ENCODE assay signal across 21 cellular contexts in the genomic region with DNA sequence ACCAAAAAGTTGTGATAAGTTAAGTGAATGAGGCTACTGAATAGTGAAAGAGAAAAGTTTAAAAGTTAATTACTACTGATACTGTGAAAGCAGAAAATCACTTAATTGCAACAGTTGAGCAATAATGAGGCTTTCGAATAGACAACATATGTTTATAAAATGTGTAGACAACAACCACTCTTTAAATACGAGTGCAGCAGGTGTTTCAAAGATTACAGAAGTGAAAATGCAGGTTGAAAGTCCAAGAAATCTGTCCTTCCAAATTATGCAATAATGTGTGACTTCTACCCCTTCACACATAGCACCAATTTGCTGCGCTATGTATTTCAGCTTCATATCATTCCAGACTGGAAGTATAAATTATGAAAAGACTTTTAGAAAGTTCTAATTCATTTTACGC.
DNase-seq lines count a peak whose midpoint lies in the region; ATAC-seq and TF ChIP-seq lines count a peak whose summit lies in the region.
"Had no signal": no experiment of that assay in that cellular context is flagged by ENCODE, and none has a peak within 500 bp of the region (broad histone marks: within the 10 kb centered on the region; RNA-seq: fewer than 3 reads in every experiment).

No MANE protein-coding gene starts in this region.

- WGBS in heart left ventricle, 4 donors, result 84 to 87% (median 85%) methylated on average over 4 of the region's 4 CpGs

- DNase-seq in heart left ventricle (no peak), T-helper 9 cell (no peak), GM13977 (ENCODE audit: low spot score) (no peak)
- DNase-seq: Caco-2; CD4-positive, alpha-beta T cell; DMS 273 treated with DMSO at 0.1 percent for 48 hours; DND-41; NCI-H1105 treated with DMSO at 0.1 percent for 48 hours; NCI-H2029 treated with DMSO at 0.1 percent for 48 hours; NCI-H2171; NCI-H345; NCI-H524; NCI-H774; OCI-M1 had no signal

- TF ChIP-seq POLR2A in heart left ventricle (IDR thresholded peaks at IDR 0.05), result no peak

- H3K4me1 ChIP-seq in heart left ventricle, result no peaks in the 10 kb centered on the region
- H3K4me1 ChIP-seq: BLaER1, Caco-2, SJSA1 had no signal

- intact Hi-C loops in heart left ventricle (cut with DNase I), result loop anchor here in 1 of 10 donors (10.0 kb wide), 1 partner anchor 61 kb away; no protein-coding TSS in a partner anchor

- peak; percentile 64 for ATAC-seq in GM19023 (IDR thresholded peaks at IDR 0.05; ENCODE audit: unreplicated experiment)
- ATAC-seq in GM21786 (IDR thresholded peaks at IDR 0.05; ENCODE audit: unreplicated experiment), result peak; percentile 69
- peak; percentile 54 for ATAC-seq in HG03159 (IDR thresholded peaks at IDR 0.05; ENCODE audit: unreplicated experiment)
- no peak for ATAC-seq in GM21737 (IDR thresholded peaks at IDR 0.05; ENCODE audit: unreplicated experiment)
- ATAC-seq in heart left ventricle, result no peak
- ATAC-seq: HCT116 had no signal

- no peaks in the 10 kb centered on the region for H3K9me3 ChIP-seq in heart left ventricle
- H3K9me3 ChIP-seq: BLaER1, Caco-2, SJSA1 had no signal

- in situ Hi-C loops in GM13977 (cut with MboI; ENCODE audit: low pct_unique_long_range_greater_than_20kb, low sequenced_read_pairs, unreplicated experiment), result no loop called here

- H3K4me3 ChIP-seq in heart left ventricle, result no peak overlapping the region
- H3K4me3 ChIP-seq: BLaER1, SJSA1 had no signal

- no peak for TF ChIP-seq CTCF in heart left ventricle (IDR thresholded peaks at IDR 0.05)
- no peak for TF ChIP-seq CTCF in GM13977 (IDR thresholded peaks at IDR 0.05; ENCODE audit: extremely low read depth, insufficient read depth, missing control alignments)

- no peaks in the 10 kb centered on the region for H3K27me3 ChIP-seq in heart left ventricle
- H3K27me3 ChIP-seq: BLaER1, SJSA1 had no signal

- H3K36me3 ChIP-seq in heart left ventricle, result no peaks in the 10 kb centered on the region
- H3K36me3 ChIP-seq: BLaER1, SJSA1 had no signal

- H3K27ac ChIP-seq in heart left ventricle, result no peak overlapping the region
- H3K27ac ChIP-seq: BLaER1, SJSA1 had no signal

Comparison
In these comparisons a context has a peak if more than half of its experiments do, and no peak if none do; other contexts are left out.
1. ATAC-seq: peak in GM19023 (single experiment), GM21786 (single experiment) and HG03159 (single experiment); none in GM21737 (single experiment) and heart left ventricle (0 of 4).